ENCODE assay signal across 8 cellular contexts in the genomic region with DNA sequence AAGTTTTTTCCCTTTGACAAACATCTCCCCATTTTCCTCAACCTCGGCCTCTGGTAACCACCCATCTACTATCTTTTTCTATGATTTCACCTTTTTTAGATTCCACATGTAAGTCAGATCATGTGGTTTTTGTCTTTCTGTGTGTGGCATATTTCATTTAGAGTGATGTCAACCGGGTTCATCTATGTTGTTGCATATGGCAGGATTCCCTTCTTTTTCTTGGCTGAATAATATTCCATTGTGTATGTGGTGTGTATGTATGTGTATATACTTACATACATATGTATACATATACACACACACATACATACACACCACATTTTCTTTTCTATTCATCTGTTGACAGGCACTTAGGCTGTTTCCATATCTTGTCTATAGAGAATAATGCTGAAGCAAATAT.
"Had no signal": no experiment of that assay in that cellular context is flagged by ENCODE, and none has a peak within 500 bp of the region (broad histone marks: within the 10 kb centered on the region; RNA-seq: fewer than 3 reads in every experiment).

No MANE protein-coding gene starts in this region.

- ATAC-seq: GM12878 had no signal

- H3K4me3 ChIP-seq: GM12878 had no signal

- FAIRE-seq: G401.6, GM12878, GM12891, GM12892, GM18507, GM19239 had no signal

- DNase-seq: GDM1, GF-D8 had no signal
